In the genomic region with DNA sequence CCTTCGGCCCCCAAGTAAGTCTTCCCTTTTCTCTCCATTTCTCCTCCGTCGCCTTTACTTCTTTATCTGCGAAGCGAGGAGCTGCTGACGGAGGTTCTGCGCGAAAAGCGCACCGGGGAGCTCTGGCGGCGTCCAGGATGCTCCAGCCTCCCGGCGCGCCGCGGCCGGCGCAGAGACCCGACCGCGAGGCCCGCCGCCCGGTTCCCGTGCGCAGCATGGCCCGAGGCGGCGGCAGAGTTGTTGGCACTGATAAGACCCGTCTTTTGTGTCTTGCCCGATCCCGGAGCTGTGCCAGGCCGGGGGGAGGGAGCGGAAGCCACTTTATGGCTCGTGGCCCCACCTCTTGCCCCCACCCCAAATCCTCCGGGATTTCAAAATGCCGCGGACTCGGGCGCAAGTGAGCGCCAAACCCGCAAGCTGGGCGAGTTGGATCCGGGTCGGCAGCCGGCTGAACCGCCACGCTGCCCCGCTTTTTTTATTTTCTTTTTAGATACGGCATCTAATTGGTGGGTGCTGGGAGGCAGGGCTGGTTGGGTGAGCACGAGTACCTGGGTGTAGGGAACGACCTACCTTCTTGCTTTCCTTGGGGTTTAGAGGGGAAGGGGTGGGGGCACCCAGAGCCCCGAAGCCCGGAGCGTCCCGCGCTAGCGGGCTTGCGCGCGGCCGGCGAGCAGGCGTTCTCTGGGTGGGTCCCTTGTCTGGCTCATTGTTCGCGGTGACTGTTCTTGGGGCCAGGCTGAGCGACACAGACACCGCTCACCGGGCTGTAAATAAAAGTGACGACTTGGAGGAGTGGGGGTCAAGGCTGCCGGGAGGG, we compare ENCODE assay signal across 9 cellular contexts.
DNase-seq lines count a peak whose midpoint lies in the region; ATAC-seq and TF ChIP-seq lines count a peak whose summit lies in the region.
"Had no signal": no experiment of that assay in that cellular context is flagged by ENCODE, and none has a peak within 500 bp of the region (broad histone marks: within the 10 kb centered on the region; RNA-seq: fewer than 3 reads in every experiment).

No MANE protein-coding gene starts in this region.

- CTCF ChIA-PET in activated CD4-positive, alpha-beta T cell treated with anti-CD3 and anti-CD28 coated beads, Interleukin-2, amount 10 ng/mL, durations not matched to agents 7 days and 5 days (lab: Charles Lee) = no interaction called here
- CTCF ChIA-PET in RWPE1 (lab: Yijun Ruan, JAX) = interaction anchor here (0.6 to 1.0 kb wide), 2 partner anchors 11 to 12 kb away, joined by 3 to 4 read pairs; no protein-coding TSS in a partner anchor

- H3K27me3 Mint-ChIP-seq in activated CD4-positive, alpha-beta T cell treated with anti-CD3 and anti-CD28 coated beads, Interleukin-2, amount 10 ng/mL, durations not matched to agents 7 days and 5 days = peaks cover 39% of the 10 kb centered on the region
- peaks cover 68% of the 10 kb centered on the region for H3K27me3 Mint-ChIP-seq in osteocyte (ENCODE audit: unreplicated experiment)

- POLR2A ChIA-PET in activated CD4-positive, alpha-beta T cell treated with anti-CD3 and anti-CD28 coated beads, Interleukin-2, amount 10 ng/mL, durations not matched to agents 7 days and 5 days (lab: Charles Lee) = no interaction called here
- POLR2A ChIA-PET in RWPE1 (lab: Yijun Ruan, JAX; ENCODE audit: low non-redundant PET) = no interaction called here

- ATAC-seq in foreskin keratinocyte = peak; percentile 79
- no peak for ATAC-seq in HG03097 (IDR thresholded peaks at IDR 0.05; ENCODE audit: low FRiP score, unreplicated experiment)

- peaks cover 10% of the 10 kb centered on the region for H3K4me1 Mint-ChIP-seq in activated CD4-positive, alpha-beta T cell treated with anti-CD3 and anti-CD28 coated beads, Interleukin-2, amount 10 ng/mL, durations not matched to agents 7 days and 5 days
- peaks cover 12% of the 10 kb centered on the region for H3K4me1 Mint-ChIP-seq in osteocyte (ENCODE audit: unreplicated experiment)

- in situ Hi-C loops in G401 (cut with HindIII; ENCODE audit: low sequenced_read_pairs) = no loop called here

- H3K4me3 Mint-ChIP-seq in activated CD4-positive, alpha-beta T cell treated with anti-CD3 and anti-CD28 coated beads, Interleukin-2, amount 10 ng/mL, durations not matched to agents 7 days and 5 days = peak overlapping the region; percentile 46
- peak overlapping the region; percentile 75 for H3K4me3 Mint-ChIP-seq in osteocyte (ENCODE audit: unreplicated experiment)

- TF ChIP-seq CTCF in RWPE1 (conservative IDR thresholded peaks at IDR 0.05; ENCODE audit: low read depth) = no peak
- TF ChIP-seq CTCF in foreskin keratinocyte (conservative IDR thresholded peaks at IDR 0.05) = no peak
- no peak for TF ChIP-seq CTCF in osteocyte (IDR thresholded peaks at IDR 0.05)

- H3K27ac ChIP-seq in RWPE1 (no peak overlapping the region), foreskin keratinocyte (no peak overlapping the region)
- H3K27ac ChIP-seq: VCaP had no signal

- H3K27me3 ChIP-seq in foreskin keratinocyte = peaks cover 81% of the 10 kb centered on the region

- peak overlapping the region; percentile 9 for H3K27ac Mint-ChIP-seq in activated CD4-positive, alpha-beta T cell treated with anti-CD3 and anti-CD28 coated beads, Interleukin-2, amount 10 ng/mL, durations not matched to agents 7 days and 5 days
- H3K27ac Mint-ChIP-seq in osteocyte (ENCODE audit: unreplicated experiment) = no peak overlapping the region

- H3K9me3 Mint-ChIP-seq in activated CD4-positive, alpha-beta T cell treated with anti-CD3 and anti-CD28 coated beads, Interleukin-2, amount 10 ng/mL, durations not matched to agents 7 days and 5 days = no peaks in the 10 kb centered on the region
- H3K9me3 Mint-ChIP-seq in osteocyte (ENCODE audit: unreplicated experiment) = no peaks in the 10 kb centered on the region

- no peaks in the 10 kb centered on the region for H3K36me3 Mint-ChIP-seq in activated CD4-positive, alpha-beta T cell treated with anti-CD3 and anti-CD28 coated beads, Interleukin-2, amount 10 ng/mL, durations not matched to agents 7 days and 5 days (ENCODE audit: low read depth)
- H3K36me3 Mint-ChIP-seq in osteocyte (ENCODE audit: unreplicated experiment) = no peaks in the 10 kb centered on the region

- no peak for DNase-seq in activated CD4-positive, alpha-beta T cell treated with anti-CD3 and anti-CD28 coated beads, Interleukin-2, amount 10 ng/mL, durations not matched to agents 7 days and 5 days
- DNase-seq in activated CD4-positive, alpha-beta T cell treated with anti-CD3 and anti-CD28 coated beads, Interleukin-2, amount 50 U/mL, for 4 hours = no peak
- DNase-seq in RWPE1 (ENCODE audit: low spot score) (peak; percentile 3), foreskin keratinocyte (peak in 1 of 2 donors; percentile 34), osteocyte (ENCODE audit: extremely low spot score, unreplicated experiment) (no peak), G401 (ENCODE audit: low spot score) (no peak), NCI-H1930 (lab: John Stamatoyannopoulos, UW) (no peak)

- H3K4me1 ChIP-seq in foreskin keratinocyte = no peaks in the 10 kb centered on the region
